In genomic region chr12:56122637-56123036, GRCh38 we compare ENCODE assay signal across 15 cellular contexts. TPM values are rescaled to one million over a fixed set of nuclear protein-coding genes. Genes with fewer than 3 reads are reported as not detected.
DNase-seq lines count a peak whose midpoint lies in the region; ATAC-seq and TF ChIP-seq lines count a peak whose summit lies in the region.
"Had no signal": no experiment of that assay in that cellular context is flagged by ENCODE, and none has a peak within 500 bp of the region (broad histone marks: within the 10 kb centered on the region; RNA-seq: fewer than 3 reads in every experiment).

No MANE protein-coding gene starts in this region.

- H3K4me1 Mint-ChIP-seq in Caco-2 (ENCODE audit: low read depth, unreplicated experiment) = peaks cover 31% of the 10 kb centered on the region
- peaks cover 51% of the 10 kb centered on the region for H3K4me1 Mint-ChIP-seq in HFFc6 (ENCODE audit: low read depth)
- H3K4me1 Mint-ChIP-seq in activated naive CD8-positive, alpha-beta T cell treated with anti-CD3 and anti-CD28 coated beads for 36 hours = peaks cover 46% of the 10 kb centered on the region
- H3K4me1 Mint-ChIP-seq in naive thymus-derived CD8-positive, alpha-beta T cell = peaks cover 32 to 63% (median 46%) of the 10 kb centered on the region in 4 donors

- H3K4me1 ChIP-seq in Caco-2 = peaks cover 30% of the 10 kb centered on the region
- H3K4me1 ChIP-seq in GM23248 (ENCODE audit: insufficient read depth) = peaks cover 28% of the 10 kb centered on the region

- intact Hi-C loops in Caco-2 (cut with micrococcal nuclease; ENCODE audit: unreplicated experiment) = no loop called here

- no peaks in the 10 kb centered on the region for H4K20me1 ChIP-seq in GM23248 (ENCODE audit: insufficient read depth)

- H3K27me3 Mint-ChIP-seq in Caco-2 (ENCODE audit: insufficient read depth, unreplicated experiment) (no peaks in the 10 kb centered on the region), HFFc6 (ENCODE audit: insufficient read depth) (peaks cover 7% of the 10 kb centered on the region)
- peaks cover 6% of the 10 kb centered on the region for H3K27me3 Mint-ChIP-seq in activated naive CD8-positive, alpha-beta T cell treated with anti-CD3 and anti-CD28 coated beads for 36 hours
- no peaks in the 10 kb centered on the region for H3K27me3 Mint-ChIP-seq in naive thymus-derived CD8-positive, alpha-beta T cell
- H3K27me3 Mint-ChIP-seq: activated CD4-positive, alpha-beta memory T cell treated with anti-CD3 and anti-CD28 coated beads, Interleukin-2, amount 10 ng/mL, durations not matched to agents 7 days and 5 days had no signal

- TF ChIP-seq CTCF in Caco-2 (IDR thresholded peaks at IDR 0.05; ENCODE audit: insufficient read depth in 1 of 2, low read depth in 1 of 2, low read length in 1 of 2, severe bottlenecking in 1 of 2, unreplicated experiment in 1 of 2) = no peak
- TF ChIP-seq CTCF in HFFc6 (IDR thresholded peaks at IDR 0.05) = no peak

- CTCF ChIA-PET in Caco-2 (lab: Charles Lee) = no interaction called here

- in situ Hi-C loops in GM23248 (cut with MboI) = no loop called here

- H3K9me3 Mint-ChIP-seq in Caco-2 (ENCODE audit: unreplicated experiment) = no peaks in the 10 kb centered on the region
- H3K9me3 Mint-ChIP-seq in HFFc6 = peaks cover 3% of the 10 kb centered on the region; the same call in 1 of the 2 replicates
- no peaks in the 10 kb centered on the region for H3K9me3 Mint-ChIP-seq in activated naive CD8-positive, alpha-beta T cell treated with anti-CD3 and anti-CD28 coated beads for 36 hours
- no peaks in the 10 kb centered on the region for H3K9me3 Mint-ChIP-seq in naive thymus-derived CD8-positive, alpha-beta T cell
- H3K9me3 Mint-ChIP-seq: activated CD4-positive, alpha-beta memory T cell treated with anti-CD3 and anti-CD28 coated beads, Interleukin-2, amount 10 ng/mL, durations not matched to agents 7 days and 5 days had no signal

- H3K27ac Mint-ChIP-seq in Caco-2 (ENCODE audit: unreplicated experiment) (peak overlapping the region; percentile 35), HFFc6 (peak overlapping the region; percentile 70)
- H3K27ac Mint-ChIP-seq in activated naive CD8-positive, alpha-beta T cell treated with anti-CD3 and anti-CD28 coated beads for 36 hours = peak overlapping the region; percentile 29
- H3K27ac Mint-ChIP-seq in naive thymus-derived CD8-positive, alpha-beta T cell = peak overlapping the region in 6 of 10 donors; percentile 40 to 85 (median 68)
- H3K27ac Mint-ChIP-seq: activated CD4-positive, alpha-beta memory T cell treated with anti-CD3 and anti-CD28 coated beads, Interleukin-2, amount 10 ng/mL, durations not matched to agents 7 days and 5 days had no signal

- DNase-seq in Caco-2 (peak in 1 of 2 experiments; percentile 27), HFFc6 (no peak), AG20443 (ENCODE audit: low spot score) (no peak), GM23248 (no peak), NCI-H526 (lab: John Stamatoyannopoulos, UW) (no peak)
- DNase-seq in activated naive CD8-positive, alpha-beta T cell treated with anti-CD3 and anti-CD28 coated beads for 36 hours = no peak
- DNase-seq in naive thymus-derived CD8-positive, alpha-beta T cell = no peak
- DNase-seq: activated CD4-positive, alpha-beta memory T cell treated with anti-CD3 and anti-CD28 coated beads, Interleukin-2, amount 10 ng/mL, durations not matched to agents 7 days and 5 days; DND-41; mesendoderm; NCI-H2081 treated with DMSO at 0.1 percent for 48 hours; NK-92 treated with Interleukin-12 subunit alpha and Interleukin-12 subunit beta, amount 100 ng/mL, for 24 hours; RPMI8226; stimulated activated naive CD4-positive, alpha-beta T cell had no signal

- H3K4me3 Mint-ChIP-seq in Caco-2 (ENCODE audit: unreplicated experiment) (no peak overlapping the region), HFFc6 (no peak overlapping the region)
- H3K4me3 Mint-ChIP-seq in activated naive CD8-positive, alpha-beta T cell treated with anti-CD3 and anti-CD28 coated beads for 36 hours = no peak overlapping the region
- no peak overlapping the region for H3K4me3 Mint-ChIP-seq in naive thymus-derived CD8-positive, alpha-beta T cell
- H3K4me3 Mint-ChIP-seq: activated CD4-positive, alpha-beta memory T cell treated with anti-CD3 and anti-CD28 coated beads, Interleukin-2, amount 10 ng/mL, durations not matched to agents 7 days and 5 days had no signal

- H3K9me3 ChIP-seq in Caco-2 (no peaks in the 10 kb centered on the region), GM23248 (ENCODE audit: low read depth) (no peaks in the 10 kb centered on the region)

- H3F3A ChIP-seq in GM23248 (ENCODE audit: insufficient read depth) = peaks cover 42% of the 10 kb centered on the region

- POLR2A ChIA-PET in Caco-2 (lab: Charles Lee) = interaction anchor here (0.9 kb wide), 1 partner anchor 99 kb away, joined by 4 read pairs; the partner anchor contains the start of gene RNF41
- POLR2A ChIA-PET in naive thymus-derived CD8-positive, alpha-beta T cell (lab: Charles Lee) = interaction anchor here (0.6 to 17.5 kb wide), 8 partner anchors 26 to 506 kb away, joined by 3 to 284 read pairs (median 4); partner anchors contain the start of genes MYL6 and SMARCC2

- H3K4me2 ChIP-seq in GM23248 (ENCODE audit: unreplicated experiment) = no peak overlapping the region

- no peak for ATAC-seq in naive thymus-derived CD8-positive, alpha-beta T cell
- ATAC-seq in HG02884 (IDR thresholded peaks at IDR 0.05; ENCODE audit: unreplicated experiment) = no peak

- no peak overlapping the region for H2AFZ ChIP-seq in GM23248

- no peak overlapping the region for H3K9ac ChIP-seq in GM23248

- H3K4me3 ChIP-seq in Caco-2 (ENCODE audit: low read depth, low read length) (no peak overlapping the region), GM23248 (no peak overlapping the region)

- H3K9me2 ChIP-seq in GM23248 (ENCODE audit: insufficient read depth) = no peaks in the 10 kb centered on the region

- BruUV-seq in Caco-2 (replicated peaks; lab: Mats Ljungman, UMichigan) = no TSS peak

- H3K36me3 Mint-ChIP-seq in Caco-2 (ENCODE audit: insufficient read depth, unreplicated experiment) = peaks cover 24% of the 10 kb centered on the region
- H3K36me3 Mint-ChIP-seq in HFFc6 (ENCODE audit: low read depth) = peaks cover 13% of the 10 kb centered on the region
- peaks cover 27% of the 10 kb centered on the region for H3K36me3 Mint-ChIP-seq in activated naive CD8-positive, alpha-beta T cell treated with anti-CD3 and anti-CD28 coated beads for 36 hours
- H3K36me3 Mint-ChIP-seq in naive thymus-derived CD8-positive, alpha-beta T cell = peaks cover 3 to 16% (median 3%) of the 10 kb centered on the region in 3 donors

- peaks cover 40% of the 10 kb centered on the region for H3K79me2 ChIP-seq in GM23248 (ENCODE audit: insufficient read depth)

- H3K27me3 ChIP-seq in Caco-2 (replicated peaks; ENCODE audit: control insufficient read depth, insufficient read depth, low read length) (no peaks in the 10 kb centered on the region), GM23248 (replicated peaks; ENCODE audit: insufficient read depth) (no peaks in the 10 kb centered on the region)

- H3K36me3 ChIP-seq in Caco-2 (ENCODE audit: control insufficient read depth, insufficient read depth, low read length) = no peaks in the 10 kb centered on the region
- H3K36me3 ChIP-seq in GM23248 (ENCODE audit: low read depth) = no peaks in the 10 kb centered on the region

- no peak overlapping the region for H3K27ac ChIP-seq in GM23248

- WGBS in GM23248 (ENCODE audit: low coverage in 1 of 2, low lambda C conversion rate in 2 of 2, missing lambda C conversion rate in 2 of 2), 2 experiments = 80 to 87% methylated on average over 2 of the region's 2 CpGs

RNA-seq across cellular contexts. Expression of gene ZC3H10, which starts 4.6 kb away (rescaled TPM):
- 3.5 and 4.4 TPM in 2 replicates for total RNA-seq in Caco-2 (2022)
- 1 to 10 TPM; 3.3 to 4.7 (median 3.8) TPM for total RNA-seq in HFFc6 (2021; fragmentation: NEBNext Ultra II Directional; extraction: Animal tissue kit (Norgen Biotek cat#: 25700))
- total RNA-seq in activated naive CD8-positive, alpha-beta T cell treated with anti-CD3 and anti-CD28 coated beads for 36 hours = 1 to 10 TPM; 6.9 to 7.2 TPM
- total RNA-seq in naive thymus-derived CD8-positive, alpha-beta T cell = 10 to 100 TPM; 15.1 to 15.9 TPM
- 1 to 10 TPM; 1.3 to 2.5 (median 1.8) TPM for polyA plus RNA-seq in naive thymus-derived CD8-positive, alpha-beta T cell
- total RNA-seq in GM23248 (2014; rRNA removed; shearing (Covaris generic)) = 1.9 and 2.7 TPM in 2 replicates
- 3.0 and 3.3 TPM in 2 replicates for polyA plus RNA-seq in GM23248 (2016; fragmentation: Nextera tagmentation; extraction: Ambion mirVana)

RNA-seq across cellular contexts. Expression of gene ESYT1, which starts 5.4 kb away (rescaled TPM):
- total RNA-seq in Caco-2 (2022) = 70.4 and 79.0 TPM in 2 replicates
- 100 to 1,000 TPM; 136 to 174 (median 151) TPM for total RNA-seq in HFFc6 (2021; fragmentation: NEBNext Ultra II Directional; extraction: Animal tissue kit (Norgen Biotek cat#: 25700))
- 100 to 1,000 TPM; 153 to 155 TPM for total RNA-seq in activated naive CD8-positive, alpha-beta T cell treated with anti-CD3 and anti-CD28 coated beads for 36 hours
- total RNA-seq in naive thymus-derived CD8-positive, alpha-beta T cell = 100 to 1,000 TPM; 257 to 270 TPM
- polyA plus RNA-seq in naive thymus-derived CD8-positive, alpha-beta T cell = 100 to 1,000 TPM; 354 to 433 (median 357) TPM
- 164 and 216 TPM in 2 replicates for total RNA-seq in GM23248 (2014; rRNA removed; shearing (Covaris generic))
- 108 and 115 TPM in 2 replicates for polyA plus RNA-seq in GM23248 (2016; fragmentation: Nextera tagmentation; extraction: Ambion mirVana)

RNA-seq across cellular contexts. Expression of gene RPL41, which starts 6.2 kb away (rescaled TPM):
- 3,009 and 3,051 TPM in 2 replicates for total RNA-seq in Caco-2 (2022)
- total RNA-seq in HFFc6 (2021; fragmentation: NEBNext Ultra II Directional; extraction: Animal tissue kit (Norgen Biotek cat#: 25700)) = 1,000 to 10,000 TPM; 2,722 to 3,464 (median 3,292) TPM
- total RNA-seq in activated naive CD8-positive, alpha-beta T cell treated with anti-CD3 and anti-CD28 coated beads for 36 hours = 1,000 to 10,000 TPM; 5,444 to 5,630 TPM
- 1,000 to 10,000 TPM; 5,098 to 5,261 TPM for total RNA-seq in naive thymus-derived CD8-positive, alpha-beta T cell
- polyA plus RNA-seq in naive thymus-derived CD8-positive, alpha-beta T cell = over 10,000 TPM in 1 of 3 donors, 1,000 to 10,000 TPM in 2; 8,782 to 10,436 (median 9,902) TPM
- 1,463 and 1,892 TPM in 2 replicates for total RNA-seq in GM23248 (2014; rRNA removed; shearing (Covaris generic))
- 2,480 and 2,545 TPM in 2 replicates for polyA plus RNA-seq in GM23248 (2016; fragmentation: Nextera tagmentation; extraction: Ambion mirVana)

RNA-seq across cellular contexts. Expression of gene PA2G4, which starts 18.3 kb away (rescaled TPM):
- total RNA-seq in Caco-2 (2022) = 178 and 190 TPM in 2 replicates
- 100 to 1,000 TPM; 144 to 190 (median 177) TPM for total RNA-seq in HFFc6 (2021; fragmentation: NEBNext Ultra II Directional; extraction: Animal tissue kit (Norgen Biotek cat#: 25700))
- total RNA-seq in activated naive CD8-positive, alpha-beta T cell treated with anti-CD3 and anti-CD28 coated beads for 36 hours = 100 to 1,000 TPM; 552 to 588 TPM
- 100 to 1,000 TPM; 132 to 135 TPM for total RNA-seq in naive thymus-derived CD8-positive, alpha-beta T cell
- 100 to 1,000 TPM; 219 to 241 (median 241) TPM for polyA plus RNA-seq in naive thymus-derived CD8-positive, alpha-beta T cell
- 115 and 120 TPM in 2 replicates for total RNA-seq in GM23248 (2014; rRNA removed; shearing (Covaris generic))
- polyA plus RNA-seq in GM23248 (2016; fragmentation: Nextera tagmentation; extraction: Ambion mirVana) = 152 and 157 TPM in 2 replicates

RNA-seq across cellular contexts. Expression of gene MYL6B, which starts 29.8 kb away (rescaled TPM):
- 40.5 and 44.8 TPM in 2 replicates for total RNA-seq in Caco-2 (2022)
- total RNA-seq in HFFc6 (2021; fragmentation: NEBNext Ultra II Directional; extraction: Animal tissue kit (Norgen Biotek cat#: 25700)) = 100 to 1,000 TPM in 5 of 6 experiments, 10 to 100 TPM in 1; 84.5 to 119 (median 108) TPM
- total RNA-seq in activated naive CD8-positive, alpha-beta T cell treated with anti-CD3 and anti-CD28 coated beads for 36 hours = 10 to 100 TPM; 67.9 to 76.2 TPM
- 1 to 10 TPM; 3.5 to 5.9 TPM for total RNA-seq in naive thymus-derived CD8-positive, alpha-beta T cell
- polyA plus RNA-seq in naive thymus-derived CD8-positive, alpha-beta T cell = 1 to 10 TPM; 3.4 to 4.0 (median 3.8) TPM
- 23.5 and 53.2 TPM in 2 replicates for total RNA-seq in GM23248 (2014; rRNA removed; shearing (Covaris generic))
- 67.8 and 72.8 TPM in 2 replicates for polyA plus RNA-seq in GM23248 (2016; fragmentation: Nextera tagmentation; extraction: Ambion mirVana)
